8 cellular contexts compared by ENCODE assay signal in genomic region chr14:20610002-20610765, GRCh38. TPM values are rescaled to one million over a fixed set of nuclear protein-coding genes. Genes with fewer than 3 reads are reported as not detected.
DNase-seq lines count a peak whose midpoint lies in the region; ATAC-seq, FAIRE-seq and TF ChIP-seq lines count a peak whose summit lies in the region.

No MANE protein-coding gene starts in this region.

- H3K36me3 ChIP-seq in ACC112 (ENCODE audit: insufficient read depth, low read length) (no peaks in the 10 kb centered on the region), bronchial epithelial cell (ENCODE audit: control insufficient read depth, insufficient read depth, low read length) (no peaks in the 10 kb centered on the region), small intestine (ENCODE audit: control insufficient read depth in 2 of 2, insufficient read depth in 2 of 2, low read length in 2 of 2) (no peaks in the 10 kb centered on the region)

- TF ChIP-seq CTCF in VCaP (conservative IDR thresholded peaks at IDR 0.05) = no peak
- TF ChIP-seq CTCF in bronchial epithelial cell (IDR thresholded peaks at IDR 0.05; ENCODE audit: insufficient read depth, low read length, severe bottlenecking) = no peak

- H3K27ac Mint-ChIP-seq in immature natural killer cell = no peak overlapping the region

- no peaks in the 10 kb centered on the region for H3K27me3 Mint-ChIP-seq in immature natural killer cell (ENCODE audit: low read depth in 3 of 3)

- H3K4me3 ChIP-seq in ACC112 (ENCODE audit: low read depth, low read length) = peak overlapping the region; percentile 97
- H3K4me3 ChIP-seq in bronchial epithelial cell (ENCODE audit: low read depth, low read length) = peak overlapping the region; percentile 95
- peak overlapping the region; percentile 55 to 64 for H3K4me3 ChIP-seq in small intestine (ENCODE audit: low read depth in 1 of 2, low read length in 2 of 2)

- no peaks in the 10 kb centered on the region for H3K79me2 ChIP-seq in ACC112 (ENCODE audit: control insufficient read depth, insufficient read depth, low read length, unreplicated experiment)

- peak; percentile 58 for DNase-seq in NCI-H2196 (lab: John Stamatoyannopoulos, UW; ENCODE audit: unreplicated experiment)
- peak; percentile 70 for DNase-seq in bronchial epithelial cell (ENCODE audit: low read depth)
- peak; percentile 72 to 79 (median 75) for DNase-seq in immature natural killer cell
- DNase-seq in small intestine = peak; percentile 57

- no peaks in the 10 kb centered on the region for H3K36me3 Mint-ChIP-seq in immature natural killer cell

- no peaks in the 10 kb centered on the region for H3K9me3 ChIP-seq in small intestine (ENCODE audit: control insufficient read depth, low read depth)

- FAIRE-seq in bronchial epithelial cell (lab: Jason Lieb, UNC) = no peak
- no peak for FAIRE-seq in small intestine (lab: Jason Lieb, UNC)

- no peaks in the 10 kb centered on the region for H3K4me1 Mint-ChIP-seq in immature natural killer cell

- no peaks in the 10 kb centered on the region for H3K9me3 Mint-ChIP-seq in immature natural killer cell

- H3K4me1 ChIP-seq in ACC112 (ENCODE audit: control insufficient read depth, insufficient read depth, low read length, unreplicated experiment) (peaks cover 18% of the 10 kb centered on the region), small intestine (ENCODE audit: control insufficient read depth in 2 of 2, insufficient read depth in 1 of 2, low read depth in 1 of 2, low read length in 1 of 2) (peaks cover 0 to 6% of the 10 kb centered on the region in 2 donors)

- no peaks in the 10 kb centered on the region; the same call in 1 of the 2 replicates for H3K27me3 ChIP-seq in ACC112 (ENCODE audit: insufficient read depth, low read length)
- H3K27me3 ChIP-seq in bronchial epithelial cell (ENCODE audit: control insufficient read depth, insufficient read depth, low read length) = no peaks in the 10 kb centered on the region
- no peaks in the 10 kb centered on the region for H3K27me3 ChIP-seq in small intestine (ENCODE audit: control insufficient read depth in 2 of 2, insufficient read depth in 2 of 2, low read length in 2 of 2)

- WGBS in small intestine, 3 donors = 3 to 8% (median 4%) methylated on average over 27 of the region's 27 CpGs

- H3K4me3 Mint-ChIP-seq in immature natural killer cell = no peak overlapping the region

- peak; percentile 18 for ATAC-seq in GM21360 (IDR thresholded peaks at IDR 0.05; ENCODE audit: unreplicated experiment)
- ATAC-seq in HG02970 (IDR thresholded peaks at IDR 0.05; ENCODE audit: low FRiP score, unreplicated experiment) = no peak

- peak overlapping the region; percentile 96 for H2AFZ ChIP-seq in ACC112 (ENCODE audit: low read length, unreplicated experiment)

- no peak overlapping the region for H3K27ac ChIP-seq in ACC112 (ENCODE audit: low read depth, low read length)
- H3K27ac ChIP-seq in VCaP = peak overlapping the region; percentile 67
- H3K27ac ChIP-seq in small intestine (ENCODE audit: low read depth in 1 of 2, low read length in 1 of 2) = peak overlapping the region in 1 of 2 donors; percentile 63

RNA-seq across cellular contexts. Expression of gene RNASE12, which starts 19.0 kb away (rescaled TPM):
- total RNA-seq in bronchial epithelial cell = not detected in 2 replicates
- not detected for polyA plus RNA-seq in immature natural killer cell
- not detected for polyA plus RNA-seq in small intestine

RNA-seq across cellular contexts. Expression of gene RNASE11, which starts 22.4 kb away (rescaled TPM):
- total RNA-seq in bronchial epithelial cell = not detected in 2 replicates
- polyA plus RNA-seq in immature natural killer cell (not detected), small intestine (not detected)

RNA-seq across cellular contexts. Expression of gene OR6S1, which starts 31.3 kb away (rescaled TPM):
- total RNA-seq in bronchial epithelial cell = not detected in 2 replicates
- polyA plus RNA-seq in immature natural killer cell (not detected), small intestine (not detected)

RNA-seq across cellular contexts. Expression of gene RNASE9, which starts 49.3 kb away (rescaled TPM):
- not detected in 2 replicates for total RNA-seq in bronchial epithelial cell
- polyA plus RNA-seq in immature natural killer cell (not detected), small intestine (not detected)
